Comparison of ENCODE assay signal across 24 cellular contexts in the genomic region with DNA sequence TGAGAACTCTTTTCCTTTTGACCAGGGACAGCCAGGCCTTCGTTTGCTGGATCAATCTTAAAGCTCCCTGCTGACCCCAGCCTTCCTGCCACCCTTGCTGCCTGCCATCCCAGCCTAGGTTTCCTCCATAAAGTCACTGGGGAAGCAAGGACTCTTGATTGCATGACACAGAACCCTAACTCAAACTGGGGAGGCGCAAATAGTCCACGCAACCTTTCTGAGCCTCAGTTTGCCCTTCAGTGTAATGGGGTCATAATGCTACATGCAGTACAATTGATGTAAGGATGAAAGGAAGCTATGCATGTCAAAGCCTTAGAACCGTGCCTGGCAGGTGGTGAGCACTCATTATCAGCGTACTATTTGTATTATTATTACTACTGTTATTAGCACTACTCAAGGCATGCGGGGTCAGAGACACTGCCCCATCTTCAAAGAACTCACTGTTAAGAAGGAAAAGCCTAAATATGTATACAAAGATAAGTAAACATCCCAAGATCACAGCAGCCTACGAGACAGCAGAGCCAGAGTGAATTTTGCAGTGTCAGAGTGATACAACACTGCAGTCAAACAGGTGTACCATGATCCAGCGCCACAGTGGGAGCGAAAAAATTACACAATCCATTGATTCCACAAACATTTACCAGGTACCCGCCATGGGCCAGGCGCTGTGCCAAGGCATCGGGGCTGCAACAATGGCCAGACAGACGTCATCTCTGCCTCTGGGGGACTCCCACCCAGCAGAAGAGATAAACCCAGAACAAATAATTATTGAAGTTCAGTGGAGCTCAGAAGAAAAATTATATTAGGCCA. TPM values are rescaled to one million over a fixed set of nuclear protein-coding genes. Genes with fewer than 3 reads are reported as not detected.
DNase-seq lines count a peak whose midpoint lies in the region; ATAC-seq and TF ChIP-seq lines count a peak whose summit lies in the region.
"Had no signal": no experiment of that assay in that cellular context is flagged by ENCODE, and none has a peak within 500 bp of the region (broad histone marks: within the 10 kb centered on the region; RNA-seq: fewer than 3 reads in every experiment).

No MANE protein-coding gene starts in this region.

- no peak overlapping the region for H2AFZ ChIP-seq in PC-9

- H4K20me1 ChIP-seq in PC-9 (ENCODE audit: insufficient read depth), result no peaks in the 10 kb centered on the region

- 24% methylated on average over 12 of the region's 13 CpGs for WGBS in right lobe of liver (ENCODE audit: insufficient coverage, low coverage, low lambda C conversion rate, missing lambda C conversion rate)

- peak overlapping the region in 1 of 2 donors; percentile 50 for H3K27ac Mint-ChIP-seq in stimulated activated naive CD8-positive, alpha-beta T cell treated with anti-CD3 and anti-CD28 coated beads, Interleukin-15, amount 100 ng/mL, for 72 hours
- H3K27ac Mint-ChIP-seq: activated CD8-positive, alpha-beta memory T cell treated with anti-CD3 and anti-CD28 coated beads, Interleukin-2, amount 10 ng/mL, durations not matched to agents 7 days and 5 days; activated naive CD8-positive, alpha-beta T cell; activated T-helper 17 cell treated with anti-CD3 and anti-CD28 coated beads, Interleukin-2, amount 50 U/mL, for 72 hours; B cell; T-cell had no signal

- CTCF ChIA-PET in PC-9 (lab: Charles Lee), result no interaction called here

- H3K27me3 Mint-ChIP-seq in stimulated activated naive CD8-positive, alpha-beta T cell treated with anti-CD3 and anti-CD28 coated beads, Interleukin-15, amount 100 ng/mL, for 72 hours, result no peaks in the 10 kb centered on the region
- H3K27me3 Mint-ChIP-seq: activated naive CD8-positive, alpha-beta T cell; activated T-helper 17 cell treated with anti-CD3 and anti-CD28 coated beads, Interleukin-2, amount 50 U/mL, for 72 hours had no signal

- intact Hi-C loops in PC-9 (cut with micrococcal nuclease; ENCODE audit: unreplicated experiment), result loop anchor here (1.0 kb wide), 1 partner anchor 10 kb away; no protein-coding TSS in a partner anchor
- intact Hi-C loops in right lobe of liver (cut with DNase I), result no loop called here

- no peaks in the 10 kb centered on the region for H3K79me2 ChIP-seq in PC-9 (ENCODE audit: low read depth)

- no peaks in the 10 kb centered on the region for H3K4me1 Mint-ChIP-seq in stimulated activated naive CD8-positive, alpha-beta T cell treated with anti-CD3 and anti-CD28 coated beads, Interleukin-15, amount 100 ng/mL, for 72 hours
- H3K4me1 Mint-ChIP-seq: activated CD8-positive, alpha-beta memory T cell treated with anti-CD3 and anti-CD28 coated beads, Interleukin-2, amount 10 ng/mL, durations not matched to agents 7 days and 5 days; activated T-helper 17 cell treated with anti-CD3 and anti-CD28 coated beads, Interleukin-2, amount 50 U/mL, for 72 hours; B cell; naive B cell; T-cell had no signal

- H3K27ac ChIP-seq in PC-9, result peak overlapping the region; percentile 95
- H3K27ac ChIP-seq in right lobe of liver, result peak overlapping the region in 1 of 3 donors; percentile 92
- H3K27ac ChIP-seq: 22Rv1, gastroesophageal sphincter had no signal

- H3K9me3 ChIP-seq in PC-9 (ENCODE audit: insufficient read depth, low read depth) (no peaks in the 10 kb centered on the region), right lobe of liver (no peaks in the 10 kb centered on the region)
- H3K9me3 ChIP-seq: gastroesophageal sphincter had no signal

- BruUV-seq in PC-9 (replicated peaks; lab: Mats Ljungman, UMichigan), result TSS peak; percentile 39

- peak overlapping the region; percentile 52 for H3K4me2 ChIP-seq in PC-9

- H3K4me3 Mint-ChIP-seq in stimulated activated naive CD8-positive, alpha-beta T cell treated with anti-CD3 and anti-CD28 coated beads, Interleukin-15, amount 100 ng/mL, for 72 hours, result no peak overlapping the region
- H3K4me3 Mint-ChIP-seq: activated CD8-positive, alpha-beta memory T cell treated with anti-CD3 and anti-CD28 coated beads, Interleukin-2, amount 10 ng/mL, durations not matched to agents 7 days and 5 days; activated naive CD8-positive, alpha-beta T cell; activated T-helper 17 cell treated with anti-CD3 and anti-CD28 coated beads, Interleukin-2, amount 50 U/mL, for 72 hours; B cell; naive B cell; T-cell had no signal

- no peak for TF ChIP-seq CTCF in PC-9 (conservative IDR thresholded peaks at IDR 0.05)
- no peak for TF ChIP-seq CTCF in right lobe of liver (IDR thresholded peaks at IDR 0.05)

- H3K9me3 Mint-ChIP-seq in stimulated activated naive CD8-positive, alpha-beta T cell treated with anti-CD3 and anti-CD28 coated beads, Interleukin-15, amount 100 ng/mL, for 72 hours, result no peaks in the 10 kb centered on the region
- H3K9me3 Mint-ChIP-seq: activated T-helper 17 cell treated with anti-CD3 and anti-CD28 coated beads, Interleukin-2, amount 50 U/mL, for 72 hours; T-cell had no signal

- H3K27me3 ChIP-seq in PC-9 (ENCODE audit: insufficient read depth, low read depth), result no peaks in the 10 kb centered on the region
- no peaks in the 10 kb centered on the region for H3K27me3 ChIP-seq in right lobe of liver

- POLR2A ChIA-PET in PC-9 (lab: Charles Lee; ENCODE audit: unreplicated experiment), result interaction anchor here (0.6 kb wide), 1 partner anchor 13 kb away, joined by 7 read pairs; no protein-coding TSS in a partner anchor

- no peak for TF ChIP-seq POLR2A in right lobe of liver (IDR thresholded peaks at IDR 0.05)

- no peaks in the 10 kb centered on the region for H3K9me2 ChIP-seq in PC-9 (ENCODE audit: insufficient read depth)

- peak in 2 of 3 experiments; percentile 47 to 74 for DNase-seq in NCI-H1417 (lab: John Stamatoyannopoulos, UW)
- DNase-seq in NCI-H1417 treated with DMSO at 0.1 percent for 48 hours (lab: John Stamatoyannopoulos, UW), result no peak
- DNase-seq in NCI-H1105 treated with DMSO at 0.1 percent for 48 hours (lab: John Stamatoyannopoulos, UW), result peak; percentile 37
- peak; percentile 62 to 85 for DNase-seq in PC-9
- DNase-seq in right lobe of liver, result peak; percentile 86 to 91 (median 88)
- no peak for DNase-seq in stimulated activated naive CD8-positive, alpha-beta T cell treated with anti-CD3 and anti-CD28 coated beads, Interleukin-15, amount 100 ng/mL, for 72 hours
- DNase-seq: activated CD4-positive, alpha-beta T cell treated with anti-CD3 and anti-CD28 coated beads for 48 hours; activated CD8-positive, alpha-beta memory T cell treated with anti-CD3 and anti-CD28 coated beads, Interleukin-2, amount 10 ng/mL, durations not matched to agents 7 days and 5 days; cerebellar nuclear complex; KBM-7; kidney glomerular epithelial cell; mesenchymal stem cell; naive B cell; NCI-H446 had no signal

- ATAC-seq in right lobe of liver (peak; percentile 78 to 93 (median 87)), GM19455 (IDR thresholded peaks at IDR 0.05; ENCODE audit: unreplicated experiment) (no peak), GM19452 (IDR thresholded peaks at IDR 0.05; ENCODE audit: unreplicated experiment) (no peak)
- no peak for ATAC-seq in stimulated activated naive CD8-positive, alpha-beta T cell treated with anti-CD3 and anti-CD28 coated beads, Interleukin-15, amount 100 ng/mL, for 72 hours
- ATAC-seq: activated CD8-positive, alpha-beta memory T cell treated with anti-CD3 and anti-CD28 coated beads, Interleukin-2, amount 10 ng/mL, durations not matched to agents 7 days and 5 days; activated T-helper 17 cell treated with anti-CD3 and anti-CD28 coated beads, Interleukin-2, amount 50 U/mL, for 72 hours; T-cell had no signal

- peaks cover 17% of the 10 kb centered on the region; the same call in 1 of the 2 replicates for H3F3A ChIP-seq in PC-9 (ENCODE audit: insufficient read depth, low read depth)

- peaks cover 25% of the 10 kb centered on the region for H3K4me1 ChIP-seq in PC-9 (replicated peaks; ENCODE audit: insufficient read depth)
- H3K4me1 ChIP-seq in right lobe of liver, result peaks cover 0 to 26% (median 0%) of the 10 kb centered on the region in 4 donors
- H3K4me1 ChIP-seq: gastroesophageal sphincter had no signal

- H3K4me3 ChIP-seq in PC-9, result no peak overlapping the region
- no peak overlapping the region for H3K4me3 ChIP-seq in right lobe of liver
- H3K4me3 ChIP-seq: gastroesophageal sphincter had no signal

- no peaks in the 10 kb centered on the region for H3K36me3 ChIP-seq in PC-9 (ENCODE audit: low read depth)
- H3K36me3 ChIP-seq in right lobe of liver, result no peaks in the 10 kb centered on the region
- H3K36me3 ChIP-seq: gastroesophageal sphincter had no signal

RNA-seq across cellular contexts. Expression of gene CPLX2, which starts 16.9 kb away (rescaled TPM):
- not detected in 2 replicates for total RNA-seq in PC-9 (2021)
- under 1 TPM in 2 of 6 experiments, not detected in 4; 0.18 to 0.56 TPM for total RNA-seq in right lobe of liver
- total RNA-seq: activated CD8-positive, alpha-beta memory T cell treated with anti-CD3 and anti-CD28 coated beads, Interleukin-2, amount 10 ng/mL, durations not matched to agents 7 days and 5 days; activated T-helper 17 cell treated with anti-CD3 and anti-CD28 coated beads, Interleukin-2, amount 50 U/mL, for 72 hours; B cell; G401; osteoblast; T-cell had no signal

Comparison
In these comparisons a context has a peak if more than half of its experiments do, and no peak if none do; other contexts are left out.
1. DNase-seq: peak in NCI-H1417 (2 of 3), NCI-H1105 treated with DMSO at 0.1 percent for 48 hours (single experiment), PC-9 (2 of 2) and right lobe of liver (3 of 3); none in NCI-H1417 treated with DMSO at 0.1 percent for 48 hours (single experiment) and stimulated activated naive CD8-positive, alpha-beta T cell treated with anti-CD3 and anti-CD28 coated beads, Interleukin-15, amount 100 ng/mL, for 72 hours (0 of 2).
2. ATAC-seq: peak in right lobe of liver (4 of 4); none in stimulated activated naive CD8-positive, alpha-beta T cell treated with anti-CD3 and anti-CD28 coated beads, Interleukin-15, amount 100 ng/mL, for 72 hours (single experiment), GM19455 (single experiment) and GM19452 (single experiment).